In the genomic region with DNA sequence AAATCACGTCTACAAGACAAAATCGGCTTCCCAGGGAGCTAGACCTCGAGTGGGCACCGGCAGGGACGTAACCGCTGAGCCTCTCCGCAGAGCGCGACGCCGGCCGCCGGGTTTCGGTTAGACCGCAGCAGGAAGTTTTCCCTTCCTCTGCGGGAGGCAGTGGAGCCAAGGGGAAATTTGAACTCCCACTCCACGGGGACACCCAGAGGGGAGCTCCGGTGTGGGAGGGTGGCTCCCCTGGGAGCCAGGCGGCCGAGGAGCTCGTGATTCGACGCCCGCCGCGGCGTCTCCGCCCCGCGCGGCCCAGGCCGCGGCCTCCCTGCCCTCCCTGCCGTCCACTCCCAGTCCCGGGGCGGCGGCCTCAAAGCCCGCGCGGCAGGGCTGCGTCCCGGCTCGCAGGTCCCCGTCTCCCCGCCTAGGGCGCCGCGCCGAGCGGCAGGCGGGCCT, we compare ENCODE assay signal across 8 cellular contexts. TPM values are rescaled to one million over a fixed set of nuclear protein-coding genes. Genes with fewer than 3 reads are reported as not detected.
DNase-seq lines count a peak whose midpoint lies in the region; ATAC-seq and TF ChIP-seq lines count a peak whose summit lies in the region.

No MANE protein-coding gene starts in this region.

- H3K4me1 Mint-ChIP-seq in activated T-helper 1 cell treated with anti-CD3 and anti-CD28 coated beads, Interleukin-12 subunit alpha, Interleukin-12 subunit beta, Interleukin-2, Interleukin-4 antibody, amounts not matched to agents 30 ng/mL and 10 ng/mL and 1 ng/mL, durations not matched to agents 14 hours and 24 hours and 36 hours (ENCODE audit: low read depth): peaks cover 47% of the 10 kb centered on the region

- DNase-seq in 8988T (peak; percentile 17), GM10266 (ENCODE audit: extremely low spot score) (peak; percentile 51), NCI-H1105 treated with DMSO at 0.1 percent for 48 hours (lab: John Stamatoyannopoulos, UW) (peak; percentile 72), foreskin fibroblast (peak; percentile 73 to 89), HK-2 (ENCODE audit: unreplicated experiment) (no peak)
- DNase-seq in activated T-helper 1 cell treated with anti-CD3 and anti-CD28 coated beads, Interleukin-12 subunit alpha, Interleukin-12 subunit beta, Interleukin-2, Interleukin-4 antibody, amounts not matched to agents 30 ng/mL and 10 ng/mL and 1 ng/mL, durations not matched to agents 14 hours and 24 hours and 36 hours (ENCODE audit: low spot score): peak; percentile 41

- H3K9me3 ChIP-seq in neutrophil: no peaks in the 10 kb centered on the region

- peaks cover 5% of the 10 kb centered on the region for H3K36me3 Mint-ChIP-seq in activated T-helper 1 cell treated with anti-CD3 and anti-CD28 coated beads, Interleukin-12 subunit alpha, Interleukin-12 subunit beta, Interleukin-2, Interleukin-4 antibody, amounts not matched to agents 30 ng/mL and 10 ng/mL and 1 ng/mL, durations not matched to agents 14 hours and 24 hours and 36 hours (ENCODE audit: low read depth)

- H3K27me3 Mint-ChIP-seq in activated T-helper 1 cell treated with anti-CD3 and anti-CD28 coated beads, Interleukin-12 subunit alpha, Interleukin-12 subunit beta, Interleukin-2, Interleukin-4 antibody, amounts not matched to agents 30 ng/mL and 10 ng/mL and 1 ng/mL, durations not matched to agents 14 hours and 24 hours and 36 hours (ENCODE audit: insufficient read depth): no peaks in the 10 kb centered on the region

- H3K27me3 ChIP-seq in neutrophil: no peaks in the 10 kb centered on the region

- H3K9me3 Mint-ChIP-seq in activated T-helper 1 cell treated with anti-CD3 and anti-CD28 coated beads, Interleukin-12 subunit alpha, Interleukin-12 subunit beta, Interleukin-2, Interleukin-4 antibody, amounts not matched to agents 30 ng/mL and 10 ng/mL and 1 ng/mL, durations not matched to agents 14 hours and 24 hours and 36 hours: no peaks in the 10 kb centered on the region

- peak overlapping the region; percentile 86 for H3K4me3 Mint-ChIP-seq in activated T-helper 1 cell treated with anti-CD3 and anti-CD28 coated beads, Interleukin-12 subunit alpha, Interleukin-12 subunit beta, Interleukin-2, Interleukin-4 antibody, amounts not matched to agents 30 ng/mL and 10 ng/mL and 1 ng/mL, durations not matched to agents 14 hours and 24 hours and 36 hours

- H3K4me1 ChIP-seq in neutrophil (ENCODE audit: control insufficient read depth in 1 of 2, insufficient read depth in 1 of 2, low read depth in 1 of 2, low read length in 1 of 2): peaks cover 27 to 34% of the 10 kb centered on the region in 2 experiments

- no peaks in the 10 kb centered on the region for H3K36me3 ChIP-seq in neutrophil

- H3K4me3 ChIP-seq in foreskin fibroblast (ENCODE audit: low read depth in 1 of 2, low read length in 2 of 2) (peak overlapping the region; percentile 63 to 86), neutrophil (ENCODE audit: low read depth in 1 of 2, low read length in 1 of 2) (peak overlapping the region; percentile 90)

- ATAC-seq in HG02759 (IDR thresholded peaks at IDR 0.05; ENCODE audit: unreplicated experiment): peak; percentile 37

- intact Hi-C loops in activated T-helper 1 cell treated with anti-CD3 and anti-CD28 coated beads, Interleukin-12 subunit alpha, Interleukin-12 subunit beta, Interleukin-2, Interleukin-4 antibody, amounts not matched to agents 30 ng/mL and 10 ng/mL and 1 ng/mL, durations not matched to agents 14 hours and 24 hours and 36 hours (cut with micrococcal nuclease): loop anchor here (1.0 to 5.0 kb wide), 11 partner anchors 40 to 1631 kb away; partner anchors contain the start of genes CBLL1, HBP1 and NAMPT

- peak overlapping the region; percentile 84 for H3K27ac Mint-ChIP-seq in activated T-helper 1 cell treated with anti-CD3 and anti-CD28 coated beads, Interleukin-12 subunit alpha, Interleukin-12 subunit beta, Interleukin-2, Interleukin-4 antibody, amounts not matched to agents 30 ng/mL and 10 ng/mL and 1 ng/mL, durations not matched to agents 14 hours and 24 hours and 36 hours

- TF ChIP-seq CTCF in GM10266 (IDR thresholded peaks at IDR 0.05; ENCODE audit: control insufficient read depth, insufficient read depth, low read depth, missing control alignments) (no peak), foreskin fibroblast (IDR thresholded peaks at IDR 0.05; ENCODE audit: low read depth, low read length) (no peak), neutrophil (IDR thresholded peaks at IDR 0.05) (no peak)

- H3K27ac ChIP-seq in neutrophil: peak overlapping the region; percentile 92

RNA-seq across cellular contexts. Expression of gene SYPL1, which starts 0.4 kb away (rescaled TPM):
- total RNA-seq in activated T-helper 1 cell treated with anti-CD3 and anti-CD28 coated beads, Interleukin-12 subunit alpha, Interleukin-12 subunit beta, Interleukin-2, Interleukin-4 antibody, amounts not matched to agents 30 ng/mL and 10 ng/mL and 1 ng/mL, durations not matched to agents 14 hours and 24 hours and 36 hours: 22.3 and 24.9 TPM in 2 replicates
